14 cellular contexts compared by ENCODE assay signal in genomic region chr14:21255385-21256101, GRCh38. TPM values are rescaled to one million over a fixed set of nuclear protein-coding genes. Genes with fewer than 3 reads are reported as not detected.
DNase-seq lines count a peak whose midpoint lies in the region; ATAC-seq, FAIRE-seq and TF ChIP-seq lines count a peak whose summit lies in the region.
"Had no signal": no experiment of that assay in that cellular context is flagged by ENCODE, and none has a peak within 500 bp of the region (broad histone marks: within the 10 kb centered on the region; RNA-seq: fewer than 3 reads in every experiment).

No MANE protein-coding gene starts in this region.

- peaks cover 76% of the 10 kb centered on the region for H3K36me3 Mint-ChIP-seq in CD8-positive, alpha-beta T cell
- peaks cover 50% of the 10 kb centered on the region for H3K36me3 Mint-ChIP-seq in HFFc6 (ENCODE audit: low read depth)
- H3K36me3 Mint-ChIP-seq in astrocyte (ENCODE audit: low read depth, unreplicated experiment): peaks cover 10% of the 10 kb centered on the region
- peaks cover 44% of the 10 kb centered on the region for H3K36me3 Mint-ChIP-seq in natural killer cell treated with Interleukin-12 subunit alpha and Interleukin-12 subunit beta and Interleukin-15 and Interleukin-18, amount 100 ng/mL, for 72 hours

- H3K9ac ChIP-seq in astrocyte (ENCODE audit: low read length): peak overlapping the region; percentile 0

- POLR2A ChIA-PET in CD8-positive, alpha-beta T cell (lab: Charles Lee): interaction anchor here (0.5 to 2.3 kb wide), 6 partner anchors 9 to 109 kb away, joined by 3 to 11 read pairs (median 3); no protein-coding TSS in a partner anchor

- DNase-seq in CD8-positive, alpha-beta T cell: no peak
- DNase-seq in HFFc6: no peak
- DNase-seq in astrocyte (ENCODE audit: low read depth): peak; percentile 32
- DNase-seq in natural killer cell treated with Interleukin-12 subunit alpha and Interleukin-12 subunit beta and Interleukin-15 and Interleukin-18, amount 100 ng/mL, for 72 hours (ENCODE audit: low spot score): no peak
- no peak for DNase-seq in A172 (ENCODE audit: low spot score)
- no peak for DNase-seq in anterior cingulate cortex (lab: John Stamatoyannopoulos, UW)
- DNase-seq in left lung: no peak
- DNase-seq in NCI-H524 treated with DMSO at 0.1 percent for 48 hours (lab: John Stamatoyannopoulos, UW): no peak
- DNase-seq: amniotic stem cell; Karpas-422; stimulated activated CD4-positive, alpha-beta T cell treated with anti-CD3 and anti-CD28 coated beads, Interleukin-15, amount 100 ng/mL, for 24 hours; T1000 had no signal

- peak overlapping the region; percentile 62 for H3K27ac Mint-ChIP-seq in CD8-positive, alpha-beta T cell
- peak overlapping the region; percentile 67 for H3K27ac Mint-ChIP-seq in HFFc6
- peak overlapping the region; percentile 79 for H3K27ac Mint-ChIP-seq in astrocyte (ENCODE audit: unreplicated experiment)
- H3K27ac Mint-ChIP-seq in natural killer cell treated with Interleukin-12 subunit alpha and Interleukin-12 subunit beta and Interleukin-15 and Interleukin-18, amount 100 ng/mL, for 72 hours: peak overlapping the region; percentile 71 to 85

- no peaks in the 10 kb centered on the region for H3K9me3 Mint-ChIP-seq in CD8-positive, alpha-beta T cell
- H3K9me3 Mint-ChIP-seq in HFFc6 (no peaks in the 10 kb centered on the region), astrocyte (ENCODE audit: unreplicated experiment) (no peaks in the 10 kb centered on the region)
- H3K9me3 Mint-ChIP-seq in natural killer cell treated with Interleukin-12 subunit alpha and Interleukin-12 subunit beta and Interleukin-15 and Interleukin-18, amount 100 ng/mL, for 72 hours: no peaks in the 10 kb centered on the region

- no peak overlapping the region for H2AFZ ChIP-seq in astrocyte (ENCODE audit: low read depth, low read length)

- ATAC-seq in CD8-positive, alpha-beta T cell: no peak
- no peak for ATAC-seq in natural killer cell treated with Interleukin-12 subunit alpha and Interleukin-12 subunit beta and Interleukin-15 and Interleukin-18, amount 100 ng/mL, for 72 hours
- ATAC-seq in left lung: no peak

- no peaks in the 10 kb centered on the region for H3K27me3 ChIP-seq in CD8-positive, alpha-beta T cell (ENCODE audit: insufficient read depth, low read length)
- H3K27me3 ChIP-seq in astrocyte (ENCODE audit: insufficient read depth, low read length) (no peaks in the 10 kb centered on the region), left lung (no peaks in the 10 kb centered on the region)

- H4K20me1 ChIP-seq in astrocyte (ENCODE audit: insufficient read depth, low read length): peaks cover 95% of the 10 kb centered on the region

- no peaks in the 10 kb centered on the region for H3K9me3 ChIP-seq in CD8-positive, alpha-beta T cell (ENCODE audit: low read length)
- H3K9me3 ChIP-seq in astrocyte (ENCODE audit: insufficient read depth, low read depth, low read length) (no peaks in the 10 kb centered on the region), left lung (no peaks in the 10 kb centered on the region)

- FAIRE-seq in astrocyte (lab: Jason Lieb, UNC): peak; percentile 71

- TF ChIP-seq CTCF in CD8-positive, alpha-beta T cell (IDR thresholded peaks at IDR 0.05): no peak
- TF ChIP-seq CTCF in HFFc6 (IDR thresholded peaks at IDR 0.05): no peak
- no peak for TF ChIP-seq CTCF in astrocyte (IDR thresholded peaks at IDR 0.05; ENCODE audit: insufficient read depth, low read depth, low read length)
- no peak for TF ChIP-seq CTCF in left lung (IDR thresholded peaks at IDR 0.05)

- H3K4me1 Mint-ChIP-seq in CD8-positive, alpha-beta T cell (ENCODE audit: low read depth): peaks cover 77% of the 10 kb centered on the region
- H3K4me1 Mint-ChIP-seq in HFFc6 (ENCODE audit: low read depth) (peaks cover 48% of the 10 kb centered on the region), astrocyte (ENCODE audit: low read depth, unreplicated experiment) (peaks cover 46% of the 10 kb centered on the region)
- H3K4me1 Mint-ChIP-seq in natural killer cell treated with Interleukin-12 subunit alpha and Interleukin-12 subunit beta and Interleukin-15 and Interleukin-18, amount 100 ng/mL, for 72 hours (ENCODE audit: low read depth in 2 of 2): peaks cover 56 to 57% of the 10 kb centered on the region in 2 donors

- intact Hi-C loops in CD8-positive, alpha-beta T cell (cut with DNase I, micrococcal nuclease): loop anchor here in 1 of 2 experiments (1.0 to 5.0 kb wide), 2 partner anchors 10 to 33 kb away; no protein-coding TSS in a partner anchor
- intact Hi-C loops in left lung (cut with DNase I): no loop called here

- H3K27me3 Mint-ChIP-seq in CD8-positive, alpha-beta T cell (ENCODE audit: low read depth): no peaks in the 10 kb centered on the region
- H3K27me3 Mint-ChIP-seq in HFFc6 (ENCODE audit: insufficient read depth): no peaks in the 10 kb centered on the region; the same call in none of the 2 replicates
- no peaks in the 10 kb centered on the region for H3K27me3 Mint-ChIP-seq in astrocyte (ENCODE audit: low read depth, unreplicated experiment)
- H3K27me3 Mint-ChIP-seq in natural killer cell treated with Interleukin-12 subunit alpha and Interleukin-12 subunit beta and Interleukin-15 and Interleukin-18, amount 100 ng/mL, for 72 hours: no peaks in the 10 kb centered on the region

- H3K4me2 ChIP-seq in astrocyte (ENCODE audit: low read length): peak overlapping the region; percentile 24

- peaks cover 75% of the 10 kb centered on the region for H3K4me1 ChIP-seq in CD8-positive, alpha-beta T cell (ENCODE audit: insufficient read depth, low read length)
- H3K4me1 ChIP-seq in astrocyte (ENCODE audit: insufficient read depth, low read length) (peaks cover 22% of the 10 kb centered on the region), left lung (peaks cover 25 to 69% of the 10 kb centered on the region in 2 donors)

- H3K27ac ChIP-seq in CD8-positive, alpha-beta T cell (ENCODE audit: low read depth, low read length): no peak overlapping the region
- H3K27ac ChIP-seq in astrocyte (ENCODE audit: low read depth, low read length) (no peak overlapping the region), left lung (no peak overlapping the region)

- H3K4me3 ChIP-seq in CD8-positive, alpha-beta T cell (ENCODE audit: low read depth, low read length): no peak overlapping the region
- no peak overlapping the region for H3K4me3 ChIP-seq in astrocyte (ENCODE audit: insufficient read depth, low read depth, low read length)
- H3K4me3 ChIP-seq in left lung: no peak overlapping the region
- H3K4me3 ChIP-seq: lung had no signal

- CTCF ChIA-PET in CD8-positive, alpha-beta T cell (lab: Charles Lee): interaction anchor here (1.1 to 1.6 kb wide), 2 partner anchors 10 to 16 kb away, joined by 4 to 6 read pairs; no protein-coding TSS in a partner anchor

- H3K4me3 Mint-ChIP-seq in CD8-positive, alpha-beta T cell: peak overlapping the region; percentile 23
- H3K4me3 Mint-ChIP-seq in HFFc6: peak overlapping the region; percentile 54
- peak overlapping the region; percentile 51 for H3K4me3 Mint-ChIP-seq in astrocyte (ENCODE audit: unreplicated experiment)
- peak overlapping the region; percentile 58 for H3K4me3 Mint-ChIP-seq in natural killer cell treated with Interleukin-12 subunit alpha and Interleukin-12 subunit beta and Interleukin-15 and Interleukin-18, amount 100 ng/mL, for 72 hours

- peaks cover 98% of the 10 kb centered on the region for H3K79me2 ChIP-seq in astrocyte (ENCODE audit: insufficient read depth, low read length)

- peaks cover 34% of the 10 kb centered on the region for H3K36me3 ChIP-seq in CD8-positive, alpha-beta T cell (ENCODE audit: insufficient read depth, low read length)
- H3K36me3 ChIP-seq in astrocyte (ENCODE audit: insufficient read depth, low read length) (peaks cover 48% of the 10 kb centered on the region), left lung (peaks cover 3 to 95% of the 10 kb centered on the region in 2 donors)

RNA-seq across cellular contexts. Expression of gene HNRNPC, which starts 13.7 kb away (rescaled TPM):
- 100 to 1,000 TPM; 621 to 624 TPM for total RNA-seq in CD8-positive, alpha-beta T cell
- 100 to 1,000 TPM; 528 to 684 (median 604) TPM for total RNA-seq in HFFc6 (2021; fragmentation: NEBNext Ultra II Directional; extraction: Animal tissue kit (Norgen Biotek cat#: 25700))
- total RNA-seq in astrocyte (525 and 536 TPM in 2 replicates), left lung (100 to 1,000 TPM; 377 to 427 TPM)
- 100 to 1,000 TPM; 834 to 917 TPM for total RNA-seq in natural killer cell treated with Interleukin-12 subunit alpha and Interleukin-12 subunit beta and Interleukin-15 and Interleukin-18, amount 100 ng/mL, for 72 hours
- total RNA-seq in A172 (2014; rRNA removed; shearing (Covaris generic)): 856 and 922 TPM in 2 replicates

RNA-seq across cellular contexts. Expression of gene RPGRIP1, which starts 24.3 kb away (rescaled TPM):
- not detected for total RNA-seq in CD8-positive, alpha-beta T cell
- total RNA-seq in HFFc6 (2021; fragmentation: NEBNext Ultra II Directional; extraction: Animal tissue kit (Norgen Biotek cat#: 25700)): not detected
- total RNA-seq in astrocyte (not detected in 2 replicates), left lung (1 to 10 TPM in 1 of 2 donors, under 1 TPM in 1; 0.41 to 1.3 TPM)
- total RNA-seq in natural killer cell treated with Interleukin-12 subunit alpha and Interleukin-12 subunit beta and Interleukin-15 and Interleukin-18, amount 100 ng/mL, for 72 hours: under 1 TPM in 1 of 2 donors, not detected in 1; 0.17 TPM
- total RNA-seq in A172 (2014; rRNA removed; shearing (Covaris generic)): not detected in 2 replicates
- total RNA-seq: temporal lobe had no signal
